In the genomic region with DNA sequence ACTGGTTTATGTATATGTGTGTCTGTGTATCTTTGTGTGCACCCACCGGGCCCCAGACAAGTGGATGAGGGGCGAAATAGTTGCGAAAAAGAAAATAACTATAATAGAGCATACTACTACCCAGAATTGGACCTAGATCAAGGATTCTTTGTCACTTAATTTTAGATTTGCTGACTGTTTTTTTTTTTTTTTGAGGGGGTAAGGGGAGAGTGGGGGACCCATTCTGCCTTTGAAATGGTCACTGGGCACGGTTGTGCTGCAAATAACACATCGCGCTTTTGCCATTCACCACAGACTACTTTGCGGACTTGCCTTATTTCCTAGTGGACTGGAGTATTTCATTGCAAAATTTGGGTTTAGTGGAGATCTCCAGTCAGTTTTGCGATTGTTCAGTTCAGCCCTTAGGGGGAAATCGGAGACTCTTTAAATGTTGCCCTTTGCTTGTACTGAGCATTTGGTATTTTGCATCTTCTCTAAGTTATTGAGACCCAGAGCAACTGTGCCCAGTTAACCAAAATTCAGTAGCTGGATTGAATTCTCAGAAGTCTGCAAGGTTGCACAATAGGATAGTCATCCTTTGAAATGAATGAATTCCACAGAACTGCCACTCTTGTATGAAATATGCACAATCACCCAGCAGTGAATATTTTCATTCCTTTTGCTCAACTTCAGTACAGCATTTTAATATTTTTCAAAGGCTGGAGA, we compare ENCODE assay signal across 8 cellular contexts. TPM values are rescaled to one million over a fixed set of nuclear protein-coding genes. Genes with fewer than 3 reads are reported as not detected.
DNase-seq lines count a peak whose midpoint lies in the region; TF ChIP-seq lines count a peak whose summit lies in the region.

No MANE protein-coding gene starts in this region.

- H3K4me1 Mint-ChIP-seq in activated CD4-positive, alpha-beta T cell treated with anti-CD3 and anti-CD28 coated beads, Interleukin-2, amount 10 ng/mL, durations not matched to agents 24 days and 14 days, result peaks cover 65% of the 10 kb centered on the region
- peaks cover 63% of the 10 kb centered on the region for H3K4me1 Mint-ChIP-seq in activated naive CD8-positive, alpha-beta T cell treated with anti-CD3 and anti-CD28 coated beads for 36 hours

- TF ChIP-seq CTCF in GM10248 (IDR thresholded peaks at IDR 0.05; ENCODE audit: control extremely low read depth, extremely low read depth, low read depth, missing control alignments), result no peak

- no peaks in the 10 kb centered on the region for H3K9me3 Mint-ChIP-seq in activated CD4-positive, alpha-beta T cell treated with anti-CD3 and anti-CD28 coated beads, Interleukin-2, amount 10 ng/mL, durations not matched to agents 24 days and 14 days
- no peaks in the 10 kb centered on the region for H3K9me3 Mint-ChIP-seq in activated naive CD8-positive, alpha-beta T cell treated with anti-CD3 and anti-CD28 coated beads for 36 hours

- peaks cover 25% of the 10 kb centered on the region for H3K36me3 Mint-ChIP-seq in activated CD4-positive, alpha-beta T cell treated with anti-CD3 and anti-CD28 coated beads, Interleukin-2, amount 10 ng/mL, durations not matched to agents 24 days and 14 days (ENCODE audit: low read depth)
- H3K36me3 Mint-ChIP-seq in activated naive CD8-positive, alpha-beta T cell treated with anti-CD3 and anti-CD28 coated beads for 36 hours, result peaks cover 5% of the 10 kb centered on the region

- POLR2A ChIA-PET in GM10248 (lab: Yijun Ruan, JAX), result no interaction called here

- intact Hi-C loops in activated CD4-positive, alpha-beta T cell treated with anti-CD3 and anti-CD28 coated beads, Interleukin-2, amount 10 ng/mL, durations not matched to agents 24 days and 14 days (cut with micrococcal nuclease), result loop anchor here (1.0 to 10.0 kb wide), 6 partner anchors 9 to 1025 kb away; no protein-coding TSS in a partner anchor

- H3K27me3 Mint-ChIP-seq in activated CD4-positive, alpha-beta T cell treated with anti-CD3 and anti-CD28 coated beads, Interleukin-2, amount 10 ng/mL, durations not matched to agents 24 days and 14 days, result peaks cover 5% of the 10 kb centered on the region
- H3K27me3 Mint-ChIP-seq in activated naive CD8-positive, alpha-beta T cell treated with anti-CD3 and anti-CD28 coated beads for 36 hours, result no peaks in the 10 kb centered on the region

- DNase-seq in activated CD4-positive, alpha-beta T cell treated with anti-CD3 and anti-CD28 coated beads, Interleukin-2, amount 10 ng/mL, durations not matched to agents 24 days and 14 days, result no peak
- no peak for DNase-seq in activated CD4-positive, alpha-beta T cell treated with anti-CD3 and anti-CD28 coated beads, Interleukin-2, amount 50 U/mL, for 48 hours
- no peak for DNase-seq in activated naive CD8-positive, alpha-beta T cell treated with anti-CD3 and anti-CD28 coated beads for 36 hours
- peak; percentile 35 for DNase-seq in islet precursor cell
- no peak for DNase-seq in substantia nigra (lab: John Stamatoyannopoulos, UW)
- DNase-seq in mucosa of gallbladder (ENCODE audit: low spot score), result no peak
- no peak for DNase-seq in GM10248 (ENCODE audit: extremely low spot score)
- no peak for DNase-seq in NCI-H146 (lab: John Stamatoyannopoulos, UW)

- H3K27ac Mint-ChIP-seq in activated CD4-positive, alpha-beta T cell treated with anti-CD3 and anti-CD28 coated beads, Interleukin-2, amount 10 ng/mL, durations not matched to agents 24 days and 14 days, result no peak overlapping the region
- no peak overlapping the region for H3K27ac Mint-ChIP-seq in activated naive CD8-positive, alpha-beta T cell treated with anti-CD3 and anti-CD28 coated beads for 36 hours

- CTCF ChIA-PET in GM10248 (lab: Yijun Ruan, JAX), result interaction anchor here (1.1 kb wide), 1 partner anchor 17 kb away, joined by 3 read pairs; no protein-coding TSS in a partner anchor

- peak overlapping the region; percentile 66 for H3K27ac ChIP-seq in substantia nigra (ENCODE audit: low read depth, low read length, poor library complexity, severe bottlenecking)

- peak overlapping the region; percentile 90 for H3K4me3 Mint-ChIP-seq in activated CD4-positive, alpha-beta T cell treated with anti-CD3 and anti-CD28 coated beads, Interleukin-2, amount 10 ng/mL, durations not matched to agents 24 days and 14 days
- peak overlapping the region; percentile 95 for H3K4me3 Mint-ChIP-seq in activated naive CD8-positive, alpha-beta T cell treated with anti-CD3 and anti-CD28 coated beads for 36 hours

RNA-seq across cellular contexts. Expression of a gene that starts 2.8 kb away (rescaled TPM):
- 4.0 and 5.1 TPM in 2 replicates for total RNA-seq in activated CD4-positive, alpha-beta T cell treated with anti-CD3 and anti-CD28 coated beads, Interleukin-2, amount 10 ng/mL, durations not matched to agents 24 days and 14 days
- total RNA-seq in activated naive CD8-positive, alpha-beta T cell treated with anti-CD3 and anti-CD28 coated beads for 36 hours, result 1 to 10 TPM; 5.0 to 5.1 TPM
- total RNA-seq in mucosa of gallbladder, result 29.1 TPM
